ENCODE assay signal across 27 cellular contexts in the genomic region with DNA sequence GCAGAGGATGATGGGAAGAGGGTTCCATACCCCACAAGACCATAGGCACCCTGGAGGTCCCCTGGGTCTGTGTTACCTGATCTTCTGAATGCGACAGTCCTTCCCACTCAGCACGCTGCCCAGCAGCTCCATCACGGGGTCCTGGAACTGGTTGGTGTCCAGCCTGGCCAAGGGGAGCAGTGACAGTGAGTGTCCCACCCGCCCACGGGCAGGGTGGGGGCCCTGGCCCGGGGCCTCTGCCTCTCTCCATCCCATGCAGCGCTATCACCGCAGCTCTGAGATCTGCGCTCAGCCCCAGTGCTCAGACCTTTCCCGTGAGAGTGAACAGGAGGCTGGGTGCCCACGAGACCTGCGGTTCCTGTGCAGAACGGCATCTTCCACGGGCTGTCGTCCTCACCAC. TPM values are rescaled to one million over a fixed set of nuclear protein-coding genes. Genes with fewer than 3 reads are reported as not detected.
"Had no signal": no experiment of that assay in that cellular context is flagged by ENCODE, and none has a peak within 500 bp of the region (broad histone marks: within the 10 kb centered on the region; RNA-seq: fewer than 3 reads in every experiment).

No MANE protein-coding gene starts in this region.

- H3K9me3 ChIP-seq: esophagus muscularis mucosa, gastroesophageal sphincter, heart left ventricle, left lung, mucosa of descending colon had no signal

- H3K4me3 ChIP-seq: coronary artery, dorsolateral prefrontal cortex, esophagus muscularis mucosa, gastroesophageal sphincter, heart left ventricle, hepatocyte, left lung, lung, mucosa of descending colon had no signal

- H3K27me3 ChIP-seq: dorsolateral prefrontal cortex, esophagus muscularis mucosa, gastroesophageal sphincter, heart left ventricle, hepatocyte, left lung had no signal

- H3K4me1 ChIP-seq: esophagus muscularis mucosa, foreskin keratinocyte, gastroesophageal sphincter, heart left ventricle, left lung had no signal

- H3K27ac ChIP-seq: coronary artery, dorsolateral prefrontal cortex, esophagus muscularis mucosa, foreskin keratinocyte, gastroesophageal sphincter, heart left ventricle, hepatocyte, left lung had no signal

- ATAC-seq: foreskin keratinocyte, gastroesophageal sphincter, heart left ventricle, left cardiac atrium, left lung, left ventricle myocardium superior, mucosa of descending colon had no signal

- DNase-seq: dermis blood vessel endothelial cell; dorsolateral prefrontal cortex; effector CD4-positive, alpha-beta T cell; effector memory CD4-positive, alpha-beta T cell; foreskin keratinocyte; hypothalamus; immature natural killer cell; islet precursor cell; left cardiac atrium; left ventricle myocardium superior; mammary epithelial cell; mesenchymal stem cell; mucosa of descending colon had no signal

- H2AFZ ChIP-seq: hepatocyte had no signal

- FAIRE-seq: colon, endothelial cell of umbilical vein, frontal cortex had no signal

- H3K4me2 ChIP-seq: hepatocyte had no signal

RNA-seq across cellular contexts. Expression of gene NLRC3, which starts 15.6 kb away (rescaled TPM):
- total RNA-seq: epithelial cell of proximal tubule, fibroblast of villous mesenchyme, foreskin keratinocyte, myocyte had no signal
- polyA plus RNA-seq: fibroblast of lung, foreskin keratinocyte, mammary epithelial cell had no signal
